Comparison of ENCODE assay signal across 10 cellular contexts in genomic region chr1:242784074-242784473, GRCh38.
DNase-seq lines count a peak whose midpoint lies in the region; ATAC-seq, FAIRE-seq and TF ChIP-seq lines count a peak whose summit lies in the region.
"Had no signal": no experiment of that assay in that cellular context is flagged by ENCODE, and none has a peak within 500 bp of the region (broad histone marks: within the 10 kb centered on the region; RNA-seq: fewer than 3 reads in every experiment).

No MANE protein-coding gene starts in this region.

- SMC1A ChIA-PET in GM12878 (lab: Charles Lee; ENCODE audit: uncharacterized antibody, unreplicated experiment), result no interaction called here

- no peaks in the 10 kb centered on the region for H3K9me3 ChIP-seq in GM12878 (replicated peaks; ENCODE audit: control insufficient read depth, insufficient read depth, low read length)
- no peaks in the 10 kb centered on the region for H3K9me3 ChIP-seq in colonic mucosa

- H3K9me3 Mint-ChIP-seq in WTC11, result no peaks in the 10 kb centered on the region

- H3K4me3 Mint-ChIP-seq in WTC11, result no peak overlapping the region

- no peak overlapping the region for H3K4me2 ChIP-seq in GM12878 (ENCODE audit: control insufficient read depth, insufficient read depth)

- POLR2A ChIA-PET in GM12878 (lab: Charles Lee) (no interaction called here), WTC11 (lab: Charles Lee) (no interaction called here)

- H3K27ac Mint-ChIP-seq in WTC11, result no peak overlapping the region

- no peak overlapping the region for H2AFZ ChIP-seq in GM12878 (ENCODE audit: control insufficient read depth, low read depth, low read length)

- 2% methylated on average over 5 of the region's 5 CpGs for WGBS in GM12878 (ENCODE audit: insufficient coverage, insufficient replicate concordance, low lambda C conversion rate, missing lambda C conversion rate)

- H3K4me1 ChIP-seq in GM12878 (ENCODE audit: control insufficient read depth, insufficient read depth, low read length), result no peaks in the 10 kb centered on the region
- no peaks in the 10 kb centered on the region for H3K4me1 ChIP-seq in colonic mucosa

- H3K9ac ChIP-seq in GM12878 (ENCODE audit: control insufficient read depth, insufficient read depth, low read length) (no peak overlapping the region), colonic mucosa (ENCODE audit: low read depth in 2 of 2, low read length in 2 of 2) (no peak overlapping the region)

- DNase-seq in GM12878 (ENCODE audit: low read depth, low spot score), result no peak
- DNase-seq in colonic mucosa, result no peak
- no peak for DNase-seq in brain microvascular endothelial cell
- DNase-seq in GM19240 (ENCODE audit: insufficient read length, low spot score), result no peak
- no peak for DNase-seq in WTC11 (ENCODE audit: low spot score)
- DNase-seq: activated naive CD4-positive, alpha-beta T cell treated with Interleukin-2 at 50 U/mL for 16 hours; kidney had no signal

- no TSS peak for BruUV-seq in GM12878 (replicated peaks; lab: Mats Ljungman, UMichigan)

- intact Hi-C loops in GM12878 (cut with micrococcal nuclease; ENCODE audit: unreplicated experiment) (no loop called here), colonic mucosa (cut with DNase I) (no loop called here)

- H3K27ac ChIP-seq in GM12878 (ENCODE audit: control insufficient read depth, insufficient read depth) (no peak overlapping the region), colonic mucosa (no peak overlapping the region), brain microvascular endothelial cell (no peak overlapping the region)

- no peak for TF ChIP-seq POLR2A in GM12878 (IDR thresholded peaks at IDR 0.05; ENCODE audit: low read depth, low read length)

- no peak for FAIRE-seq in GM12878 (lab: Jason Lieb, UNC)
- FAIRE-seq: kidney had no signal

- TF ChIP-seq CTCF in GM12878 (IDR thresholded peaks at IDR 0.05 in 2 of 3, conservative IDR thresholded peaks at IDR 0.05 in 1 of 3; ENCODE audit: control insufficient read depth in 2 of 3, extremely low read depth in 1 of 3, insufficient read depth in 1 of 3, low read depth in 3 of 3, low read length in 3 of 3) (no peak), colonic mucosa (IDR thresholded peaks at IDR 0.05) (no peak), brain microvascular endothelial cell (IDR thresholded peaks at IDR 0.05; ENCODE audit: low read depth, low read length, missing control alignments) (no peak), WTC11 (IDR thresholded peaks at IDR 0.05) (no peak)

- in situ Hi-C loops in GM12878 (cut with MboI) (loop anchor here (25.0 kb wide), 1 partner anchor 528 kb away; no protein-coding TSS in a partner anchor), brain microvascular endothelial cell (cut with HindIII; ENCODE audit: low pct_ligation_motif_present, low sequenced_read_pairs) (no loop called here)

- H3K27me3 Mint-ChIP-seq in WTC11 (ENCODE audit: low read depth), result no peaks in the 10 kb centered on the region

- H4K20me1 ChIP-seq in GM12878 (ENCODE audit: control insufficient read depth, insufficient read depth), result no peaks in the 10 kb centered on the region

- peaks cover 0 to 2% of the 10 kb centered on the region in 2 experiments; a peak in 2 of 4 replicates for H3K27me3 ChIP-seq in GM12878 (replicated peaks in 1 of 2; ENCODE audit: control insufficient read depth in 2 of 2, insufficient read depth in 2 of 2, low read length in 1 of 2)
- no peaks in the 10 kb centered on the region for H3K27me3 ChIP-seq in colonic mucosa
- H3K27me3 ChIP-seq in brain microvascular endothelial cell (replicated peaks), result no peaks in the 10 kb centered on the region

- H3K4me3 ChIP-seq in GM12878 (no peak overlapping the region), colonic mucosa (no peak overlapping the region), brain microvascular endothelial cell (ENCODE audit: low read depth, low read length) (no peak overlapping the region)

- TF ChIP-seq EP300 in GM12878 (IDR thresholded peaks at IDR 0.05; ENCODE audit: borderline replicate concordance in 1 of 2, control insufficient read depth in 1 of 2, low read depth in 2 of 2, low read length in 2 of 2), result no peak

- CTCF ChIA-PET in GM12878 (lab: Yijun Ruan, JAX) (no interaction called here), WTC11 (lab: Charles Lee) (no interaction called here)

- no peaks in the 10 kb centered on the region for H3K36me3 Mint-ChIP-seq in WTC11

- H3K4me1 Mint-ChIP-seq in WTC11, result no peaks in the 10 kb centered on the region

- peak; percentile 50 for ATAC-seq in GM18858 (IDR thresholded peaks at IDR 0.05; ENCODE audit: unreplicated experiment)
- ATAC-seq in GM21576 (IDR thresholded peaks at IDR 0.05; ENCODE audit: unreplicated experiment), result peak; percentile 76
- peak; percentile 48 for ATAC-seq in HG03442 (IDR thresholded peaks at IDR 0.05; ENCODE audit: unreplicated experiment)
- peak; percentile 41 for ATAC-seq in GM12878
- ATAC-seq in WTC11, result no peak

- RAD21 ChIA-PET in GM12878 (lab: Charles Lee; ENCODE audit: unreplicated experiment), result no interaction called here

- no peak for TF ChIP-seq RAD21 in GM12878 (IDR thresholded peaks at IDR 0.05; ENCODE audit: insufficient read depth, low read depth, low read length)

- no peaks in the 10 kb centered on the region for H3K36me3 ChIP-seq in GM12878 (ENCODE audit: control insufficient read depth in 2 of 2, insufficient read depth in 2 of 2, low read length in 1 of 2)
- H3K36me3 ChIP-seq in colonic mucosa, result no peaks in the 10 kb centered on the region
- no peaks in the 10 kb centered on the region for H3K36me3 ChIP-seq in brain microvascular endothelial cell (replicated peaks)

- H3K79me2 ChIP-seq in GM12878 (ENCODE audit: control insufficient read depth, insufficient read depth, low read length), result no peaks in the 10 kb centered on the region

TF ChIP-seq in GM12878, 131 proteins besides CTCF, POLR2A, EP300 and RAD21:
- TF ChIP-seq CHD2 (IDR thresholded peaks at IDR 0.05; ENCODE audit: borderline replicate concordance, low read depth, low read length) (no peak), RCOR1 (conservative IDR thresholded peaks at IDR 0.05; ENCODE audit: low read depth, low read length) (no peak), MTA3 (IDR thresholded peaks at IDR 0.05; ENCODE audit: borderline replicate concordance, low read length) (no peak)

TF ChIP-seq in WTC11, 78 proteins besides CTCF, POLR2A, EP300 and RAD21 (continues in another document):
- TF ChIP-seq JUN (CRISPR knock-in tag; IDR thresholded peaks at IDR 0.05) (no peak), JAZF1 (CRISPR knock-in tag; IDR thresholded peaks at IDR 0.05) (no peak), NFE2L1 (CRISPR knock-in tag; IDR thresholded peaks at IDR 0.05) (no peak), PREB (CRISPR knock-in tag; IDR thresholded peaks at IDR 0.05; ENCODE audit: borderline replicate concordance) (no peak), ZNF219 (CRISPR knock-in tag; IDR thresholded peaks at IDR 0.05; ENCODE audit: borderline replicate concordance) (no peak), ETV6 (CRISPR knock-in tag; IDR thresholded peaks at IDR 0.05) (no peak), ZNF263 (CRISPR knock-in tag; IDR thresholded peaks at IDR 0.05; ENCODE audit: low read depth) (no peak), GTF2I (CRISPR knock-in tag; conservative IDR thresholded peaks at IDR 0.05) (no peak), E2F4 (CRISPR knock-in tag; IDR thresholded peaks at IDR 0.05; ENCODE audit: borderline replicate concordance, low read depth) (no peak), CBFB (CRISPR knock-in tag; IDR thresholded peaks at IDR 0.05; ENCODE audit: low read depth) (no peak), MYBL2 (CRISPR knock-in tag; IDR thresholded peaks at IDR 0.05) (no peak)
- TF ChIP-seq, protein P1, sequence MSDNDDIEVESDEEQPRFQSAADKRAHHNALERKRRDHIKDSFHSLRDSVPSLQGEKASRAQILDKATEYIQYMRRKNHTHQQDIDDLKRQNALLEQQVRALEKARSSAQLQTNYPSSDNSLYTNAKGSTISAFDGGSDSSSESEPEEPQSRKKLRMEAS (CRISPR knock-in tag; IDR thresholded peaks at IDR 0.05), result no peak
- TF ChIP-seq, protein P2, sequence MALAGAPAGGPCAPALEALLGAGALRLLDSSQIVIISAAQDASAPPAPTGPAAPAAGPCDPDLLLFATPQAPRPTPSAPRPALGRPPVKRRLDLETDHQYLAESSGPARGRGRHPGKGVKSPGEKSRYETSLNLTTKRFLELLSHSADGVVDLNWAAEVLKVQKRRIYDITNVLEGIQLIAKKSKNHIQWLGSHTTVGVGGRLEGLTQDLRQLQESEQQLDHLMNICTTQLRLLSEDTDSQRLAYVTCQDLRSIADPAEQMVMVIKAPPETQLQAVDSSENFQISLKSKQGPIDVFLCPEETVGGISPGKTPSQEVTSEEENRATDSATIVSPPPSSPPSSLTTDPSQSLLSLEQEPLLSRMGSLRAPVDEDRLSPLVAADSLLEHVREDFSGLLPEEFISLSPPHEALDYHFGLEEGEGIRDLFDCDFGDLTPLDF (CRISPR knock-in tag; IDR thresholded peaks at IDR 0.05), result no peak
